8 cellular contexts compared by ENCODE assay signal in genomic region chr12:103548622-103549601, GRCh38. TPM values are rescaled to one million over a fixed set of nuclear protein-coding genes. Genes with fewer than 3 reads are reported as not detected.
DNase-seq lines count a peak whose midpoint lies in the region; ATAC-seq lines count a peak whose summit lies in the region.

No MANE protein-coding gene starts in this region.

- H3K27me3 ChIP-seq in NT2/D1 (ENCODE audit: insufficient read depth, insufficient read length): no peaks in the 10 kb centered on the region

- no peaks in the 10 kb centered on the region for H3K4me1 ChIP-seq in NT2/D1 (ENCODE audit: insufficient read depth, insufficient read length)

- peaks cover 13% of the 10 kb centered on the region for H3K4me1 Mint-ChIP-seq in activated CD8-positive, alpha-beta memory T cell treated with anti-CD3 and anti-CD28 coated beads, Interleukin-2, amount 10 ng/mL, durations not matched to agents 7 days and 5 days
- peaks cover 0 to 2% (median 0%) of the 10 kb centered on the region in 3 donors for H3K4me1 Mint-ChIP-seq in naive B cell
- H3K4me1 Mint-ChIP-seq in stimulated activated memory B cell treated with anti-CD40 and anti-IgM and Interleukin-4, amounts not matched to agents 10 μg/mL and 1 μg/mL and 100 μg/mL, for 72 hours: peaks cover 13% of the 10 kb centered on the region

- H3K27me3 Mint-ChIP-seq in activated CD8-positive, alpha-beta memory T cell treated with anti-CD3 and anti-CD28 coated beads, Interleukin-2, amount 10 ng/mL, durations not matched to agents 7 days and 5 days: peaks cover 26% of the 10 kb centered on the region
- H3K27me3 Mint-ChIP-seq in naive B cell: peaks cover 21 to 41% (median 26%) of the 10 kb centered on the region in 3 donors
- H3K27me3 Mint-ChIP-seq in stimulated activated memory B cell treated with anti-CD40 and anti-IgM and Interleukin-4, amounts not matched to agents 10 μg/mL and 1 μg/mL and 100 μg/mL, for 72 hours: peaks cover 23% of the 10 kb centered on the region

- H3K27ac Mint-ChIP-seq in activated CD8-positive, alpha-beta memory T cell treated with anti-CD3 and anti-CD28 coated beads, Interleukin-2, amount 10 ng/mL, durations not matched to agents 7 days and 5 days: peak overlapping the region; percentile 60
- no peak overlapping the region for H3K27ac Mint-ChIP-seq in naive B cell
- H3K27ac Mint-ChIP-seq in stimulated activated memory B cell treated with anti-CD40 and anti-IgM and Interleukin-4, amounts not matched to agents 10 μg/mL and 1 μg/mL and 100 μg/mL, for 72 hours: peak overlapping the region; percentile 58

- no peaks in the 10 kb centered on the region for H3K9me3 ChIP-seq in NT2/D1 (ENCODE audit: insufficient read depth, low read length)

- peak; percentile 51 for ATAC-seq in GM19043 (IDR thresholded peaks at IDR 0.05; ENCODE audit: low read depth, unreplicated experiment)
- ATAC-seq in activated CD8-positive, alpha-beta memory T cell treated with anti-CD3 and anti-CD28 coated beads, Interleukin-2, amount 10 ng/mL, durations not matched to agents 7 days and 5 days: peak; percentile 84
- ATAC-seq in naive B cell (ENCODE audit: low read depth in 2 of 2): peak; percentile 58 to 67
- peak; percentile 85 for ATAC-seq in stimulated activated memory B cell treated with anti-CD40 and anti-IgM and Interleukin-4, amounts not matched to agents 10 μg/mL and 1 μg/mL and 100 μg/mL, for 72 hours

- H3K36me3 ChIP-seq in NT2/D1 (ENCODE audit: insufficient read depth, insufficient read length, low read length): no peaks in the 10 kb centered on the region

- H3K9me3 Mint-ChIP-seq in activated CD8-positive, alpha-beta memory T cell treated with anti-CD3 and anti-CD28 coated beads, Interleukin-2, amount 10 ng/mL, durations not matched to agents 7 days and 5 days (ENCODE audit: low read depth): no peaks in the 10 kb centered on the region
- H3K9me3 Mint-ChIP-seq in naive B cell: peaks cover 0 to 2% (median 0%) of the 10 kb centered on the region in 7 donors
- H3K9me3 Mint-ChIP-seq in stimulated activated memory B cell treated with anti-CD40 and anti-IgM and Interleukin-4, amounts not matched to agents 10 μg/mL and 1 μg/mL and 100 μg/mL, for 72 hours: peaks cover 7% of the 10 kb centered on the region

- DNase-seq in Ammon's horn (ENCODE audit: low spot score) (peak; percentile 89), HS-27A (ENCODE audit: low read depth) (peak; percentile 50), NT2/D1 (ENCODE audit: low read depth, low spot score) (peak; percentile 62), epidermal melanocyte (ENCODE audit: insufficient read length, low spot score) (peak; percentile 44), naive B cell (peak; percentile 65)
- DNase-seq in activated CD8-positive, alpha-beta memory T cell treated with anti-CD3 and anti-CD28 coated beads, Interleukin-2, amount 10 ng/mL, durations not matched to agents 7 days and 5 days: peak; percentile 83

- H3K4me3 Mint-ChIP-seq in activated CD8-positive, alpha-beta memory T cell treated with anti-CD3 and anti-CD28 coated beads, Interleukin-2, amount 10 ng/mL, durations not matched to agents 7 days and 5 days: no peak overlapping the region
- no peak overlapping the region for H3K4me3 Mint-ChIP-seq in naive B cell
- peak overlapping the region; percentile 2 for H3K4me3 Mint-ChIP-seq in stimulated activated memory B cell treated with anti-CD40 and anti-IgM and Interleukin-4, amounts not matched to agents 10 μg/mL and 1 μg/mL and 100 μg/mL, for 72 hours

- H3K9ac ChIP-seq in NT2/D1 (ENCODE audit: insufficient read length, low read depth): no peak overlapping the region

- H3K4me3 ChIP-seq in NT2/D1 (ENCODE audit: insufficient read length, low read depth): no peak overlapping the region

- CTCF ChIA-PET in activated CD8-positive, alpha-beta memory T cell treated with anti-CD3 and anti-CD28 coated beads, Interleukin-2, amount 10 ng/mL, durations not matched to agents 7 days and 5 days (lab: Charles Lee): interaction anchor here (0.8 to 6.0 kb wide), 18 partner anchors 9 to 665 kb away, joined by 3 to 60 read pairs (median 3); partner anchors contain the start of gene C12orf42

- H3K36me3 Mint-ChIP-seq in activated CD8-positive, alpha-beta memory T cell treated with anti-CD3 and anti-CD28 coated beads, Interleukin-2, amount 10 ng/mL, durations not matched to agents 7 days and 5 days: no peaks in the 10 kb centered on the region
- H3K36me3 Mint-ChIP-seq in naive B cell: no peaks in the 10 kb centered on the region
- peaks cover 7% of the 10 kb centered on the region for H3K36me3 Mint-ChIP-seq in stimulated activated memory B cell treated with anti-CD40 and anti-IgM and Interleukin-4, amounts not matched to agents 10 μg/mL and 1 μg/mL and 100 μg/mL, for 72 hours

RNA-seq across cellular contexts. Expression of gene STAB2, which starts 38.2 kb away (rescaled TPM):
- total RNA-seq in activated CD8-positive, alpha-beta memory T cell treated with anti-CD3 and anti-CD28 coated beads, Interleukin-2, amount 10 ng/mL, durations not matched to agents 7 days and 5 days: not detected
- not detected for polyA plus RNA-seq in naive B cell (ENCODE audit: low read depth in 6 of 6)

RNA-seq across cellular contexts. Expression of gene C12orf42, which starts 53.1 kb away (rescaled TPM):
- under 1 TPM in 1 of 2 experiments, not detected in 1; 0.84 TPM for total RNA-seq in activated CD8-positive, alpha-beta memory T cell treated with anti-CD3 and anti-CD28 coated beads, Interleukin-2, amount 10 ng/mL, durations not matched to agents 7 days and 5 days
- 10 to 100 TPM; 28.7 to 41.4 (median 34.2) TPM for polyA plus RNA-seq in naive B cell (ENCODE audit: low read depth in 6 of 6)

Comparison
In these comparisons a context has a peak if more than half of its experiments do, and no peak if none do; other contexts are left out.
1. H3K27ac Mint-ChIP-seq: peak in activated CD8-positive, alpha-beta memory T cell treated with anti-CD3 and anti-CD28 coated beads, Interleukin-2, amount 10 ng/mL, durations not matched to agents 7 days and 5 days (single experiment) and stimulated activated memory B cell treated with anti-CD40 and anti-IgM and Interleukin-4, amounts not matched to agents 10 μg/mL and 1 μg/mL and 100 μg/mL, for 72 hours (single experiment); none in naive B cell (0 of 6).
2. Peak in every context shown above with its lines, with median percentiles within 50 percentile points of each other: DNase-seq and ATAC-seq.